In the genomic region with DNA sequence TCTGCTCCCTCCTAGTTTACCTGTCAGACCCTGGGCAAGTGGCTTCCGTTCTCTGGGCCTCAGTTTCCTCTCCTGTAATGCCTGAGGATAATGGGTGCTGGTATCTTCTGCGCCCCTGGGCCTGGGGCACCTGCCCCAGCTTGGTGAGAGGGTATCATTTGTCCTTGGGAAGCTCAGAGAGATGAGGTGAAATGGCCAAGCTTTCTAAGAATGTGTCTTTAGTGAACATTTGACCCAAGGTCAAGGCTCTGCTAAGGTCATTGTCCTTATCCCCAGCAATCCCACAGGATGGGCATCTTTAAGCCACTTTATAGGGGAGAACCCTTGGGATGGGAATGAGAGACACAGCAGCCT, we compare ENCODE assay signal across 10 cellular contexts. TPM values are rescaled to one million over a fixed set of nuclear protein-coding genes. Genes with fewer than 3 reads are reported as not detected.
A peak's percentile ranks its signal among the peaks of the same experiment; 100 is the strongest.
DNase-seq lines count a peak whose midpoint lies in the region; ATAC-seq and TF ChIP-seq lines count a peak whose summit lies in the region.
"Had no signal": no experiment of that assay in that cellular context is flagged by ENCODE, and none has a peak within 500 bp of the region (broad histone marks: within the 10 kb centered on the region; RNA-seq: fewer than 3 reads in every experiment).

No MANE protein-coding gene starts in this region.

- peaks cover 50% of the 10 kb centered on the region for H3K4me1 Mint-ChIP-seq in activated T-cell treated with anti-CD3 and anti-CD28 coated beads, Interleukin-2, amount 50 U/mL, for 72 hours (ENCODE audit: low read depth)

- no peaks in the 10 kb centered on the region for H4K20me1 ChIP-seq in MM.1S (ENCODE audit: insufficient read depth, low read length)

- intact Hi-C loops in ascending aorta (cut with DNase I): loop anchor here (5.0 kb wide), 1 partner anchor 87 kb away; no protein-coding TSS in a partner anchor

- no peak for TF ChIP-seq EP300 in tibial nerve (IDR thresholded peaks at IDR 0.05)

- no peak overlapping the region for H2AFZ ChIP-seq in MM.1S (ENCODE audit: low read length)

- no peaks in the 10 kb centered on the region for H3K27me3 Mint-ChIP-seq in activated T-cell treated with anti-CD3 and anti-CD28 coated beads, Interleukin-2, amount 50 U/mL, for 72 hours (ENCODE audit: low read depth)

- no peaks in the 10 kb centered on the region for H3K36me3 ChIP-seq in ascending aorta
- H3K36me3 ChIP-seq in mucosa of rectum (ENCODE audit: control insufficient read depth in 2 of 2, insufficient read depth in 2 of 2, low read length in 2 of 2): no peaks in the 10 kb centered on the region
- no peaks in the 10 kb centered on the region for H3K36me3 ChIP-seq in tibial nerve
- no peaks in the 10 kb centered on the region for H3K36me3 ChIP-seq in MM.1S (replicated peaks; ENCODE audit: insufficient read depth, low read length)

- TF ChIP-seq POLR2A in tibial nerve (IDR thresholded peaks at IDR 0.05): no peak

- H3K9ac ChIP-seq in mucosa of rectum (ENCODE audit: low read depth in 1 of 2, low read length in 2 of 2): no peak overlapping the region
- no peak overlapping the region for H3K9ac ChIP-seq in MM.1S (ENCODE audit: low read length)

- H3K4me1 ChIP-seq in ascending aorta: peaks cover 14 to 33% of the 10 kb centered on the region in 2 donors
- H3K4me1 ChIP-seq in mucosa of rectum (ENCODE audit: control insufficient read depth in 2 of 2, insufficient read depth in 2 of 2, low read length in 2 of 2): peaks cover 23 to 30% of the 10 kb centered on the region in 2 donors
- H3K4me1 ChIP-seq in tibial nerve: peaks cover 0 to 76% (median 26%) of the 10 kb centered on the region in 4 donors
- H3K4me1 ChIP-seq in MM.1S (ENCODE audit: low read length): no peaks in the 10 kb centered on the region

- H3K4me3 Mint-ChIP-seq in activated T-cell treated with anti-CD3 and anti-CD28 coated beads, Interleukin-2, amount 50 U/mL, for 72 hours: peak overlapping the region; percentile 58 to 81

- no peak for ATAC-seq in activated T-cell treated with anti-CD3 and anti-CD28 coated beads, Interleukin-2, amount 50 U/mL, for 72 hours (replicated peaks in 1 of 2)

- H3F3A ChIP-seq in MM.1S (ENCODE audit: insufficient read depth, low read length): no peaks in the 10 kb centered on the region

- TF ChIP-seq CTCF in ascending aorta (IDR thresholded peaks at IDR 0.05) (no peak), tibial nerve (IDR thresholded peaks at IDR 0.05) (no peak), MM.1S (IDR thresholded peaks at IDR 0.05; ENCODE audit: low read length) (no peak)

- no peaks in the 10 kb centered on the region for H3K9me2 ChIP-seq in MM.1S (replicated peaks; ENCODE audit: insufficient read depth, low read length)

- H3K9me3 ChIP-seq in ascending aorta (no peaks in the 10 kb centered on the region), mucosa of rectum (ENCODE audit: control insufficient read depth in 2 of 2, low read length in 2 of 2) (no peaks in the 10 kb centered on the region), tibial nerve (no peaks in the 10 kb centered on the region), MM.1S (replicated peaks; ENCODE audit: insufficient read depth, low read length) (no peaks in the 10 kb centered on the region)

- H3K79me2 ChIP-seq in MM.1S (ENCODE audit: low read length): no peaks in the 10 kb centered on the region

- no peaks in the 10 kb centered on the region for H3K27me3 ChIP-seq in ascending aorta
- H3K27me3 ChIP-seq in mucosa of rectum (ENCODE audit: control insufficient read depth in 2 of 2, insufficient read depth in 2 of 2, low read length in 2 of 2): no peaks in the 10 kb centered on the region
- no peaks in the 10 kb centered on the region for H3K27me3 ChIP-seq in tibial nerve
- peaks cover 92% of the 10 kb centered on the region for H3K27me3 ChIP-seq in MM.1S (replicated peaks; ENCODE audit: insufficient read depth, low read length)

- H3K4me2 ChIP-seq in MM.1S (ENCODE audit: low read depth, low read length): no peak overlapping the region

- DNase-seq in activated T-cell treated with anti-CD3 and anti-CD28 coated beads, Interleukin-2, amount 50 U/mL, for 72 hours: no peak
- no peak for DNase-seq in activated T-cell treated with anti-CD3 and anti-CD28 coated beads, Interleukin-2, amount 50 U/mL, for 48 hours
- DNase-seq in ascending aorta (ENCODE audit: low spot score in 2 of 2): no peak
- no peak for DNase-seq in tibial nerve (ENCODE audit: low spot score in 2 of 2)
- no peak for DNase-seq in MM.1S
- no peak for DNase-seq in NCI-H2107 treated with DMSO at 0.1 percent for 48 hours (lab: John Stamatoyannopoulos, UW; ENCODE audit: unreplicated experiment)
- no peak for DNase-seq in H4 (ENCODE audit: low spot score)
- DNase-seq: activated CD4-positive, CD25-positive, alpha-beta regulatory T cell treated with anti-CD3 and anti-CD28 coated beads, Interleukin-2, amount 50 U/mL, for 72 hours; stimulated activated CD4-positive, alpha-beta T cell treated with anti-CD3 and anti-CD28 coated beads, Interleukin-2, amount 100 ng/mL, for 48 hours had no signal

- H3K27ac ChIP-seq in ascending aorta (peak overlapping the region; percentile 100), mucosa of rectum (ENCODE audit: low read depth in 2 of 2, low read length in 2 of 2) (peak overlapping the region; percentile 78 to 85), tibial nerve (peak overlapping the region; percentile 97 to 100 (median 100)), MM.1S (ENCODE audit: low read length) (no peak overlapping the region)

- H3K9me3 Mint-ChIP-seq in activated T-cell treated with anti-CD3 and anti-CD28 coated beads, Interleukin-2, amount 50 U/mL, for 72 hours: no peaks in the 10 kb centered on the region

- H3K36me3 Mint-ChIP-seq in activated T-cell treated with anti-CD3 and anti-CD28 coated beads, Interleukin-2, amount 50 U/mL, for 72 hours (ENCODE audit: insufficient read depth in 2 of 2): no peaks in the 10 kb centered on the region

- no peak overlapping the region for H3K27ac Mint-ChIP-seq in activated T-cell treated with anti-CD3 and anti-CD28 coated beads, Interleukin-2, amount 50 U/mL, for 72 hours

- 79 to 92% methylated on average over 2 of the region's 2 CpGs for WGBS in tibial nerve, 2 donors

- H3K4me3 ChIP-seq in ascending aorta (peak overlapping the region in 1 of 2 donors; percentile 99), mucosa of rectum (ENCODE audit: low read length in 2 of 2) (peak overlapping the region in 1 of 2 donors; percentile 48), tibial nerve (peak overlapping the region in 1 of 4 donors; percentile 99), MM.1S (ENCODE audit: low read length) (no peak overlapping the region)

RNA-seq across cellular contexts. Expression of a gene that starts 1.3 kb away (rescaled TPM):
- total RNA-seq in activated T-cell treated with anti-CD3 and anti-CD28 coated beads, Interleukin-2, amount 50 U/mL, for 72 hours: 10 to 100 TPM; 19.8 to 24.8 TPM
- total RNA-seq in ascending aorta: 194 TPM
- total RNA-seq in tibial nerve: 100 to 1,000 TPM; 138 to 200 (median 160) TPM
- total RNA-seq in H4 (2014; rRNA removed; shearing (Covaris generic)): 19.8 and 20.0 TPM in 2 replicates
